In genomic region chr1:39539252-39539790, GRCh38 we compare ENCODE assay signal across 8 cellular contexts. TPM values are rescaled to one million over a fixed set of nuclear protein-coding genes. Genes with fewer than 3 reads are reported as not detected.
DNase-seq lines count a peak whose midpoint lies in the region; ATAC-seq and TF ChIP-seq lines count a peak whose summit lies in the region.

No MANE protein-coding gene starts in this region.

- H3K27ac ChIP-seq in DND-41 (ENCODE audit: low read length) (no peak overlapping the region), esophagus muscularis mucosa (replicated peaks in 1 of 4) (peak overlapping the region in 2 of 4 donors; percentile 67 to 71), upper lobe of right lung (no peak overlapping the region)

- no peak overlapping the region for H3K4me3 Mint-ChIP-seq in activated CD4-positive, alpha-beta memory T cell treated with anti-CD3 and anti-CD28 coated beads, Interleukin-2, amount 10 ng/mL, durations not matched to agents 7 days and 5 days
- H3K4me3 Mint-ChIP-seq in naive B cell = no peak overlapping the region

- intact Hi-C loops in esophagus muscularis mucosa (cut with DNase I) = loop anchor here (2.0 to 10.0 kb wide), 2 partner anchors 215 to 441 kb away; no protein-coding TSS in a partner anchor
- intact Hi-C loops in upper lobe of right lung (cut with DNase I) = loop anchor here (10.0 kb wide), 1 partner anchor 445 kb away; no protein-coding TSS in a partner anchor

- no peaks in the 10 kb centered on the region for H3K27me3 Mint-ChIP-seq in activated CD4-positive, alpha-beta memory T cell treated with anti-CD3 and anti-CD28 coated beads, Interleukin-2, amount 10 ng/mL, durations not matched to agents 7 days and 5 days
- H3K27me3 Mint-ChIP-seq in naive B cell = no peaks in the 10 kb centered on the region

- no peak overlapping the region for H3K9ac ChIP-seq in DND-41 (ENCODE audit: low read depth, low read length)

- H3K36me3 ChIP-seq in DND-41 (ENCODE audit: insufficient read depth, low read length) (peaks cover 28% of the 10 kb centered on the region), esophagus muscularis mucosa (peaks cover 0 to 44% (median 19%) of the 10 kb centered on the region in 4 donors), upper lobe of right lung (peaks cover 4% of the 10 kb centered on the region)

- TF ChIP-seq CTCF in DND-41 (IDR thresholded peaks at IDR 0.05; ENCODE audit: borderline replicate concordance, extremely low read depth, low read length, poor library complexity, severe bottlenecking) (peak; percentile 82), esophagus muscularis mucosa (IDR thresholded peaks at IDR 0.05) (peak; percentile 88 to 94 (median 89)), upper lobe of right lung (IDR thresholded peaks at IDR 0.05) (peak; percentile 91)

- no peak overlapping the region for H2AFZ ChIP-seq in DND-41 (ENCODE audit: low read depth, low read length)

- no peak overlapping the region for H3K27ac Mint-ChIP-seq in activated CD4-positive, alpha-beta memory T cell treated with anti-CD3 and anti-CD28 coated beads, Interleukin-2, amount 10 ng/mL, durations not matched to agents 7 days and 5 days
- peak overlapping the region in 3 of 6 donors; percentile 14 to 60 (median 45) for H3K27ac Mint-ChIP-seq in naive B cell

- H3K9me3 ChIP-seq in DND-41 (ENCODE audit: insufficient read depth, low read length, severe bottlenecking) (no peaks in the 10 kb centered on the region), esophagus muscularis mucosa (no peaks in the 10 kb centered on the region), upper lobe of right lung (no peaks in the 10 kb centered on the region)

- no peak for TF ChIP-seq EP300 in esophagus muscularis mucosa (IDR thresholded peaks at IDR 0.05)

- peaks cover 7% of the 10 kb centered on the region for H3K4me1 Mint-ChIP-seq in activated CD4-positive, alpha-beta memory T cell treated with anti-CD3 and anti-CD28 coated beads, Interleukin-2, amount 10 ng/mL, durations not matched to agents 7 days and 5 days
- peaks cover 19 to 36% (median 32%) of the 10 kb centered on the region in 3 donors for H3K4me1 Mint-ChIP-seq in naive B cell

- no peak for TF ChIP-seq POLR2A in esophagus muscularis mucosa (IDR thresholded peaks at IDR 0.05; ENCODE audit: low read depth)

- ATAC-seq in DND-41 (ENCODE audit: insufficient read depth, low read depth) (peak; percentile 84), HG03135 (IDR thresholded peaks at IDR 0.05; ENCODE audit: unreplicated experiment) (peak; percentile 74), naive B cell (ENCODE audit: low read depth in 2 of 2) (peak; percentile 50 to 71), upper lobe of right lung (peak; percentile 93), HG03097 (IDR thresholded peaks at IDR 0.05; ENCODE audit: low FRiP score, unreplicated experiment) (no peak)

- H3K4me2 ChIP-seq in DND-41 (ENCODE audit: insufficient read depth, low read length) = no peak overlapping the region

- H3K27me3 ChIP-seq in DND-41 (ENCODE audit: insufficient read depth, low read length, poor library complexity) (no peaks in the 10 kb centered on the region), esophagus muscularis mucosa (no peaks in the 10 kb centered on the region), upper lobe of right lung (no peaks in the 10 kb centered on the region)

- 0 out of 2 replicates have a peak, but pooled peaks cover 7% of the 10 kb centered on the region for H4K20me1 ChIP-seq in DND-41 (ENCODE audit: insufficient read depth, low read length)

- H3K4me1 ChIP-seq in DND-41 (ENCODE audit: insufficient read depth, low read length) (no peaks in the 10 kb centered on the region), esophagus muscularis mucosa (peaks cover 4 to 13% (median 10%) of the 10 kb centered on the region in 4 donors), upper lobe of right lung (peaks cover 5% of the 10 kb centered on the region)

- no peaks in the 10 kb centered on the region for H3K9me3 Mint-ChIP-seq in activated CD4-positive, alpha-beta memory T cell treated with anti-CD3 and anti-CD28 coated beads, Interleukin-2, amount 10 ng/mL, durations not matched to agents 7 days and 5 days
- peaks cover 0 to 28% (median 10%) of the 10 kb centered on the region in 7 donors for H3K9me3 Mint-ChIP-seq in naive B cell

- CTCF ChIA-PET in activated CD4-positive, alpha-beta memory T cell treated with anti-CD3 and anti-CD28 coated beads, Interleukin-2, amount 10 ng/mL, durations not matched to agents 7 days and 5 days (lab: Charles Lee) = interaction anchor here (0.6 to 3.1 kb wide), 24 partner anchors 10 to 444 kb away, joined by 3 to 17 read pairs (median 3); partner anchors contain the start of gene BMP8A

- H3K36me3 Mint-ChIP-seq in activated CD4-positive, alpha-beta memory T cell treated with anti-CD3 and anti-CD28 coated beads, Interleukin-2, amount 10 ng/mL, durations not matched to agents 7 days and 5 days (ENCODE audit: low read depth) = peaks cover 9% of the 10 kb centered on the region
- peaks cover 18 to 22% of the 10 kb centered on the region in 2 donors for H3K36me3 Mint-ChIP-seq in naive B cell

- H3K79me2 ChIP-seq in DND-41 (ENCODE audit: insufficient read depth, low read length) = no peaks in the 10 kb centered on the region

- 0% methylated on average over 5 of the region's 5 CpGs for WGBS in esophagus muscularis mucosa

- H3K4me3 ChIP-seq in DND-41 (ENCODE audit: low read depth in 1 of 2, low read length in 2 of 2) (no peak overlapping the region), esophagus muscularis mucosa (no peak overlapping the region), upper lobe of right lung (no peak overlapping the region)

- POLR2A ChIA-PET in activated CD4-positive, alpha-beta memory T cell treated with anti-CD3 and anti-CD28 coated beads, Interleukin-2, amount 10 ng/mL, durations not matched to agents 7 days and 5 days (lab: Charles Lee) = no interaction called here

- DNase-seq in DND-41 = peak; percentile 38
- peak; percentile 94 for DNase-seq in NCI-H748 (lab: John Stamatoyannopoulos, UW; ENCODE audit: unreplicated experiment)
- DNase-seq in activated CD4-positive, alpha-beta memory T cell treated with anti-CD3 and anti-CD28 coated beads, Interleukin-2, amount 10 ng/mL, durations not matched to agents 7 days and 5 days = peak; percentile 62
- peak; percentile 93 for DNase-seq in esophagus muscularis mucosa (ENCODE audit: extremely low spot score)
- DNase-seq in naive B cell = peak; percentile 43
- peak; percentile 73 for DNase-seq in upper lobe of right lung

RNA-seq across cellular contexts. Expression of gene PABPC4, which starts 37.3 kb away (rescaled TPM):
- total RNA-seq in activated CD4-positive, alpha-beta memory T cell treated with anti-CD3 and anti-CD28 coated beads, Interleukin-2, amount 10 ng/mL, durations not matched to agents 7 days and 5 days = 100 to 1,000 TPM; 159 to 161 TPM
- 100 to 1,000 TPM in 3 of 4 donors, 10 to 100 TPM in 1; 91.8 to 158 (median 147) TPM for total RNA-seq in esophagus muscularis mucosa
- 10 to 100 TPM in 5 of 6 donors, 1 to 10 TPM in 1; 8.0 to 32.3 (median 15.9) TPM for polyA plus RNA-seq in naive B cell (ENCODE audit: low read depth in 6 of 6)
- total RNA-seq in upper lobe of right lung = 199 TPM

RNA-seq across cellular contexts. Expression of gene BMP8A, which starts 47.9 kb away (rescaled TPM):
- not detected for total RNA-seq in activated CD4-positive, alpha-beta memory T cell treated with anti-CD3 and anti-CD28 coated beads, Interleukin-2, amount 10 ng/mL, durations not matched to agents 7 days and 5 days
- total RNA-seq in esophagus muscularis mucosa = 1 to 10 TPM in 3 of 4 donors, under 1 TPM in 1; 0.99 to 3.0 (median 2.2) TPM
- 1 to 10 TPM in 1 of 6 donors, under 1 TPM in 1, not detected in 4; 0.95 to 1.3 TPM for polyA plus RNA-seq in naive B cell (ENCODE audit: low read depth in 6 of 6)
- 0.29 TPM for total RNA-seq in upper lobe of right lung

Comparison
In these comparisons a context has a peak if more than half of its experiments do, and no peak if none do; other contexts are left out.
1. DNase-seq: peak in every context shown above with its lines; median percentile 94 in NCI-H748; 93 in esophagus muscularis mucosa; 73 in upper lobe of right lung; 62 in activated CD4-positive, alpha-beta memory T cell treated with anti-CD3 and anti-CD28 coated beads, Interleukin-2, amount 10 ng/mL, durations not matched to agents 7 days and 5 days; 43 in naive B cell; 38 in DND-41.